11 cellular contexts compared by ENCODE assay signal in the genomic region with DNA sequence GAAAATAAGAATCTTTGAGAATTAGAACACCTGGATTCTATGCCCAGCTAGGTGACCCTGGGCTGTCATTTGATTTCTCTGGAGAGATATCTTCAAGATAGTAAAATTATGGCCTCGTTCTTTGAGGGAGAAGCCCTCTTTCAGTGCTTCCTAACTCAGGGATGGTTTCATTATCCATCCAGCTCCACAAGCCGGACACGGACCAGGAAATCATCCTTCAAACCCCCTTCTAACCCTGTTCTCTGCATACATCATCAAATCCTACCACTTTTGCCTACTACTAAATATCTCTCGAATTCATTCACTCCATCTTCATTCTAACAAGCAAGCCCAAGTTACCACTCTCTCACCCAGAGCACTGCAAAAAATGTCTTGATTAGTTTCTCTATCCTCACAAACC. TPM values are rescaled to one million over a fixed set of nuclear protein-coding genes. Genes with fewer than 3 reads are reported as not detected.
DNase-seq lines count a peak whose midpoint lies in the region; ATAC-seq, FAIRE-seq and TF ChIP-seq lines count a peak whose summit lies in the region.
"Had no signal": no experiment of that assay in that cellular context is flagged by ENCODE, and none has a peak within 500 bp of the region (broad histone marks: within the 10 kb centered on the region; RNA-seq: fewer than 3 reads in every experiment).

No MANE protein-coding gene starts in this region.

- CTCF ChIA-PET in HepG2 (lab: Yijun Ruan, JAX; ENCODE audit: low intra/inter-chr PET ratio, low total read pairs): no interaction called here
- CTCF ChIA-PET in WTC11 (lab: Charles Lee): interaction anchor here (0.6 to 1.7 kb wide), 3 partner anchors 11 to 242 kb away, joined by 3 to 4 read pairs (median 3); no protein-coding TSS in a partner anchor

- TF ChIP-seq RAD21 in liver (IDR thresholded peaks at IDR 0.05) (no peak), HepG2 (CRISPR knock-in tag; IDR thresholded peaks at IDR 0.05) (no peak)

- H3K36me3 ChIP-seq in liver (ENCODE audit: control insufficient read depth in 4 of 4, insufficient read depth in 3 of 4, low read depth in 1 of 4, low read length in 3 of 4) (peaks cover 0 to 2% (median 0%) of the 10 kb centered on the region in 4 donors), HepG2 (replicated peaks in 1 of 2; ENCODE audit: control insufficient read depth in 1 of 2, insufficient read depth in 2 of 2, low read length in 2 of 2) (no peaks in the 10 kb centered on the region), thymus (ENCODE audit: control insufficient read depth, insufficient read depth) (no peaks in the 10 kb centered on the region)
- H3K36me3 ChIP-seq: pancreas had no signal

- H3K27ac ChIP-seq in liver (ENCODE audit: low read depth in 1 of 2, low read length in 2 of 2): peak overlapping the region; percentile 33 to 54
- H3K27ac ChIP-seq in HepG2 (ENCODE audit: extremely low read length, insufficient read depth, low read length): no peak overlapping the region
- H3K27ac ChIP-seq in thymus (ENCODE audit: low read depth): peak overlapping the region; percentile 8

- intact Hi-C loops in HepG2 (cut with micrococcal nuclease; ENCODE audit: unreplicated experiment): loop anchor here (10.0 kb wide), 1 partner anchor 55 kb away; a partner anchor contains a TSS

- in situ Hi-C loops in HepG2 (cut with HindIII; ENCODE audit: extremely low pct_ligation_motif_present, low pct_unique_long_range_greater_than_20kb): no loop called here

- H3K27ac Mint-ChIP-seq in WTC11 (peak overlapping the region; percentile 69), immature natural killer cell (peak overlapping the region; percentile 3 to 63 (median 29))

- TF ChIP-seq EP300 in HepG2 (IDR thresholded peaks at IDR 0.05; ENCODE audit: low read depth in 2 of 2, low read length in 2 of 2) (no peak), HepG2 (CRISPR knock-in tag; IDR thresholded peaks at IDR 0.05; ENCODE audit: borderline replicate concordance) (no peak)

- peak overlapping the region in 1 of 2 donors; percentile 22 for H3K9ac ChIP-seq in liver (ENCODE audit: low read depth in 1 of 2, low read length in 2 of 2)
- H3K9ac ChIP-seq in HepG2 (ENCODE audit: insufficient read depth, low read depth, low read length): no peak overlapping the region

- peaks cover 0 to 4% (median 0%) of the 10 kb centered on the region in 4 donors for H3K4me1 ChIP-seq in liver (ENCODE audit: control insufficient read depth in 4 of 4, insufficient read depth in 4 of 4, low read length in 3 of 4)
- 0 out of 2 replicates have a peak, but pooled peaks cover 5% of the 10 kb centered on the region for H3K4me1 ChIP-seq in HepG2 (ENCODE audit: insufficient read depth, low read length)
- H3K4me1 ChIP-seq in thymus (ENCODE audit: control insufficient read depth, insufficient read depth, low read length): no peaks in the 10 kb centered on the region

- DNase-seq in HepG2 (ENCODE audit: low spot score) (no peak), WTC11 (ENCODE audit: low spot score) (no peak), immature natural killer cell (no peak), NCI-H82 (lab: John Stamatoyannopoulos, UW) (no peak), mesenteric fat pad (ENCODE audit: low spot score) (no peak)
- no peak for DNase-seq in stimulated activated CD4-positive, alpha-beta T cell treated with anti-CD3 and anti-CD28 coated beads, Interleukin-4, amount 100 ng/mL, for 4 hours
- DNase-seq: activated effector memory CD4-positive, alpha-beta T cell treated with Interleukin-2 at 50 U/mL for 16 hours; T1000 had no signal

- no peaks in the 10 kb centered on the region for H3K27me3 ChIP-seq in liver (ENCODE audit: control insufficient read depth in 4 of 4, insufficient read depth in 4 of 4, low read length in 3 of 4)
- H3K27me3 ChIP-seq in HepG2 (ENCODE audit: control insufficient read depth in 1 of 2, insufficient read depth in 2 of 2, low read length in 2 of 2): no peaks in the 10 kb centered on the region
- no peaks in the 10 kb centered on the region for H3K27me3 ChIP-seq in thymus (ENCODE audit: control insufficient read depth, insufficient read depth)
- H3K27me3 ChIP-seq: pancreas had no signal

- H3K9me3 ChIP-seq in liver (ENCODE audit: control insufficient read depth in 4 of 4, low read length in 3 of 4): no peaks in the 10 kb centered on the region
- no peaks in the 10 kb centered on the region for H3K9me3 ChIP-seq in HepG2 (ENCODE audit: low read length)
- no peaks in the 10 kb centered on the region for H3K9me3 ChIP-seq in thymus (ENCODE audit: control insufficient read depth)
- H3K9me3 ChIP-seq: pancreas had no signal

- ATAC-seq in HepG2: no peak
- no peak for ATAC-seq in WTC11

- no peaks in the 10 kb centered on the region for H3K79me2 ChIP-seq in HepG2 (ENCODE audit: insufficient read depth, low read length)

- 85% methylated on average over 4 of the region's 4 CpGs for WGBS in liver
- WGBS in HepG2 (ENCODE audit: low lambda C conversion rate): 95% methylated on average over 4 of the region's 4 CpGs
- WGBS in thymus: 96% methylated on average over 4 of the region's 4 CpGs

- H3K27me3 Mint-ChIP-seq in WTC11 (ENCODE audit: low read depth) (no peaks in the 10 kb centered on the region), immature natural killer cell (ENCODE audit: low read depth in 3 of 3) (no peaks in the 10 kb centered on the region)

- peaks cover 94% of the 10 kb centered on the region for H3K4me1 Mint-ChIP-seq in WTC11
- H3K4me1 Mint-ChIP-seq in immature natural killer cell: peaks cover 46 to 63% of the 10 kb centered on the region in 2 donors

- H3K4me2 ChIP-seq in HepG2 (ENCODE audit: low read depth, low read length): no peak overlapping the region

- no TSS peak for BruUV-seq in HepG2 (replicated peaks; lab: Mats Ljungman, UMichigan)

- POLR2A ChIA-PET in HepG2 (lab: Yijun Ruan, JAX): no interaction called here
- POLR2A ChIA-PET in WTC11 (lab: Charles Lee): no interaction called here

- TF ChIP-seq POLR2A in HepG2 (IDR thresholded peaks at IDR 0.05; ENCODE audit: insufficient read depth in 1 of 2, low read depth in 2 of 2, low read length in 2 of 2): no peak

- H3K36me3 Mint-ChIP-seq in WTC11 (no peaks in the 10 kb centered on the region), immature natural killer cell (peaks cover 4 to 15% (median 8%) of the 10 kb centered on the region in 3 donors)

- TF ChIP-seq CTCF in liver (IDR thresholded peaks at IDR 0.05; ENCODE audit: low read depth, low read length, missing input control) (no peak), HepG2 (CRISPR knock-in tag; IDR thresholded peaks at IDR 0.05) (no peak), WTC11 (IDR thresholded peaks at IDR 0.05) (no peak)

- no peak overlapping the region for H3K4me3 ChIP-seq in liver (ENCODE audit: low read depth in 1 of 3, low read length in 3 of 3)
- H3K4me3 ChIP-seq in HepG2 (replicated peaks in 1 of 3; ENCODE audit: insufficient read depth in 1 of 3, low read depth in 2 of 3, low read length in 3 of 3): no peak overlapping the region
- no peak overlapping the region for H3K4me3 ChIP-seq in thymus (ENCODE audit: low read length)
- H3K4me3 ChIP-seq: pancreas had no signal

- H3K9me3 Mint-ChIP-seq in WTC11 (no peaks in the 10 kb centered on the region), immature natural killer cell (no peaks in the 10 kb centered on the region)

- H4K20me1 ChIP-seq in HepG2 (ENCODE audit: insufficient read depth, low read length): no peaks in the 10 kb centered on the region

- FAIRE-seq in HepG2 (lab: Jason Lieb, UNC): no peak
- FAIRE-seq: pancreas had no signal

- no peak overlapping the region for H3K4me3 Mint-ChIP-seq in WTC11
- peak overlapping the region in 1 of 5 donors; percentile 19 for H3K4me3 Mint-ChIP-seq in immature natural killer cell

- no peak overlapping the region for H2AFZ ChIP-seq in HepG2 (ENCODE audit: low read length)

TF ChIP-seq in liver, 16 proteins besides CTCF, POLR2A, EP300 and RAD21 (continues in another document):
- TF ChIP-seq GABPA (IDR thresholded peaks at IDR 0.05 in 1 of 2, conservative IDR thresholded peaks at IDR 0.05 in 1 of 2): no peak

TF ChIP-seq in HepG2, 621 proteins besides CTCF, POLR2A, EP300 and RAD21 (continues in another document):
- TF ChIP-seq ZNF367 (CRISPR knock-in tag; IDR thresholded peaks at IDR 0.05; ENCODE audit: borderline replicate concordance): no peak

TF ChIP-seq in WTC11, 78 proteins besides CTCF, POLR2A, EP300 and RAD21:
- TF ChIP-seq RELA (CRISPR knock-in tag; IDR thresholded peaks at IDR 0.05; ENCODE audit: borderline replicate concordance): no peak
- no peak for TF ChIP-seq RORB (CRISPR knock-in tag; IDR thresholded peaks at IDR 0.05)
- no peak for TF ChIP-seq TP53 (CRISPR knock-in tag; IDR thresholded peaks at IDR 0.05)
- no peak for TF ChIP-seq ZNF423 (CRISPR knock-in tag; IDR thresholded peaks at IDR 0.05)

RNA-seq across cellular contexts. Expression of a gene that starts 57.2 kb away (rescaled TPM):
- 10 to 100 TPM; 23.6 to 55.9 TPM for total RNA-seq in liver
- 10 to 100 TPM; 26.0 to 39.4 TPM for polyA plus RNA-seq in liver
- 63.3 and 64.3 TPM in 2 replicates for total RNA-seq in HepG2 (2016; rRNA removed; fragmentation: Illumina TruSeq; extraction: Trizol)
- total RNA-seq in HepG2 (2016; cell fraction: cytosol; rRNA removed; fragmentation: Illumina TruSeq; extraction: Trizol; ENCODE audit: low read depth): 73.6 and 79.6 TPM in 2 replicates
- total RNA-seq in HepG2 (2016; cell fraction: insoluble cytoplasmic fraction; rRNA removed; fragmentation: Illumina TruSeq; extraction: Trizol): 50.8 and 66.4 TPM in 2 replicates
- 151 and 154 TPM in 2 replicates for total RNA-seq in HepG2 (2016; cell fraction: membrane; rRNA removed; fragmentation: Illumina TruSeq; extraction: Trizol)
- 40.3 and 49.7 TPM in 2 replicates for total RNA-seq in HepG2 (2016; cell fraction: nucleus; rRNA removed; fragmentation: Illumina TruSeq; extraction: Trizol)
- polyA plus RNA-seq in HepG2 (2011; rRNA removed): 38.3 and 45.0 TPM in 2 replicates
- polyA plus RNA-seq in HepG2 (2011; cell fraction: cytosol; rRNA removed): 31.1 and 37.8 TPM in 2 replicates
- polyA plus RNA-seq in HepG2 (2011; cell fraction: nucleus; rRNA removed): 19.1 and 22.9 TPM in 2 replicates
- polyA plus RNA-seq in HepG2 (2012): 23.3 and 24.3 TPM in 2 replicates
- 152 and 156 TPM in 2 replicates for polyA plus RNA-seq in HepG2 (2016; cell fraction: cytosol; fragmentation: Illumina TruSeq; extraction: Trizol; ENCODE audit: low read depth)
- 64.7 and 77.0 TPM in 2 replicates for polyA plus RNA-seq in HepG2 (2016; cell fraction: insoluble cytoplasmic fraction; fragmentation: Illumina TruSeq; extraction: Trizol; ENCODE audit: low read depth)
- 215 and 223 TPM in 2 replicates for polyA plus RNA-seq in HepG2 (2016; cell fraction: membrane; fragmentation: Illumina TruSeq; extraction: Trizol; ENCODE audit: low read depth)
- 63.9 and 70.8 TPM in 2 replicates for polyA plus RNA-seq in HepG2 (2016; cell fraction: nucleus; fragmentation: Illumina TruSeq; extraction: Trizol; ENCODE audit: insufficient read depth, low read depth)
- polyA minus RNA-seq in HepG2 (2011; rRNA and poly(A)+ RNA removed; ENCODE audit: low replicate concordance): 42.8 and 148 TPM in 2 replicates
- polyA minus RNA-seq in HepG2 (2011; cell fraction: cytosol; rRNA and poly(A)+ RNA removed): 8.1 and 12.7 TPM in 2 replicates
- 39.3 and 49.2 TPM in 2 replicates for polyA minus RNA-seq in HepG2 (2011; cell fraction: nucleus; rRNA and poly(A)+ RNA removed)
- 102 to 115 TPM (median 111 TPM) in 3 replicates for total RNA-seq in WTC11 (2021)
- 10 to 100 TPM; 56.9 to 75.1 (median 59.3) TPM for polyA plus RNA-seq in immature natural killer cell
- polyA plus RNA-seq in thymus: 40.3 TPM
- 98.6 TPM for total RNA-seq in mesenteric fat pad
